In genomic region chr13:32723987-32724386, GRCh38 we compare ENCODE assay signal across 26 cellular contexts.
"Had no signal": no experiment of that assay in that cellular context is flagged by ENCODE, and none has a peak within 500 bp of the region (broad histone marks: within the 10 kb centered on the region; RNA-seq: fewer than 3 reads in every experiment).

No MANE protein-coding gene starts in this region.

- H3K27ac ChIP-seq: coronary artery, epithelial cell of prostate, foreskin keratinocyte, gastroesophageal sphincter, heart left ventricle, hepatocyte, left lung, neutrophil, parathyroid adenoma, right lobe of liver, thoracic aorta, transverse colon, upper lobe of right lung, uterus had no signal

- H3K4me2 ChIP-seq: hepatocyte had no signal

- H3K4me1 ChIP-seq: foreskin keratinocyte, gastroesophageal sphincter, parathyroid adenoma, right lobe of liver, upper lobe of right lung had no signal

- H2AFZ ChIP-seq: hepatocyte, parathyroid adenoma had no signal

- H3K79me2 ChIP-seq: parathyroid adenoma had no signal

- H3K27ac Mint-ChIP-seq: progenitor cell of endocrine pancreas; stimulated activated naive B cell treated with anti-CD40 and anti-IgM and Interleukin-4, amounts not matched to agents 10 μg/mL and 1 μg/mL and 100 μg/mL, for 72 hours had no signal

- H3K9me3 ChIP-seq: gastroesophageal sphincter, heart left ventricle, left lung, neutrophil, right lobe of liver, thoracic aorta, upper lobe of right lung, uterus had no signal

- H3K27me3 Mint-ChIP-seq: naive thymus-derived CD4-positive, alpha-beta T cell; progenitor cell of endocrine pancreas; stimulated activated naive B cell treated with anti-CD40 and anti-IgM and Interleukin-4, amounts not matched to agents 10 μg/mL and 1 μg/mL and 100 μg/mL, for 72 hours; stimulated activated naive CD8-positive, alpha-beta T cell treated with anti-CD3 and anti-CD28 coated beads, Interleukin-15, Interleukin-2, amounts not matched to agents 100 ng/mL and 50 ng/mL, for 24 hours had no signal

- H3K27me3 ChIP-seq: foreskin keratinocyte, gastroesophageal sphincter, heart left ventricle, hepatocyte, left lung, neutrophil, right lobe of liver, transverse colon, upper lobe of right lung, uterus had no signal

- H3K9ac ChIP-seq: parathyroid adenoma had no signal

- H3K9me3 Mint-ChIP-seq: stimulated activated naive B cell treated with anti-CD40 and anti-IgM and Interleukin-4, amounts not matched to agents 10 μg/mL and 1 μg/mL and 100 μg/mL, for 72 hours; stimulated activated naive CD8-positive, alpha-beta T cell treated with anti-CD3 and anti-CD28 coated beads, Interleukin-15, Interleukin-2, amounts not matched to agents 100 ng/mL and 50 ng/mL, for 24 hours had no signal

- ATAC-seq: esophagus mucosa; foreskin keratinocyte; gastroesophageal sphincter; heart left ventricle; left cardiac atrium; left lung; naive thymus-derived CD4-positive, alpha-beta T cell; right lobe of liver; stimulated activated naive B cell treated with anti-CD40 and anti-IgM and Interleukin-4, amounts not matched to agents 10 μg/mL and 1 μg/mL and 100 μg/mL, for 72 hours; upper lobe of right lung had no signal

- H3K36me3 ChIP-seq: neutrophil, right lobe of liver, thoracic aorta, transverse colon, upper lobe of right lung, uterus had no signal

- H3K4me3 ChIP-seq: coronary artery, gastroesophageal sphincter, heart left ventricle, hepatocyte, left lung, right lobe of liver, thoracic aorta, transverse colon, upper lobe of right lung, uterus had no signal

- DNase-seq: foreskin keratinocyte; heart left ventricle; left cardiac atrium; left lung; mesendoderm; midbrain; naive thymus-derived CD4-positive, alpha-beta T cell; right lobe of liver; small intestine; stimulated activated CD4-positive, alpha-beta T cell treated with anti-CD3 and anti-CD28 coated beads, Interleukin-15, amount 100 ng/mL, for 24 hours; stimulated activated CD4-positive, alpha-beta T cell treated with anti-CD3 and anti-CD28 coated beads, Interleukin-2, amount 100 ng/mL, for 48 hours; stimulated activated naive B cell treated with anti-CD40 and anti-IgM and Interleukin-4, amounts not matched to agents 10 μg/mL and 1 μg/mL and 100 μg/mL, for 72 hours; transverse colon; upper lobe of right lung; uterus had no signal

- H3K4me3 Mint-ChIP-seq: naive thymus-derived CD4-positive, alpha-beta T cell; neural crest cell; stimulated activated naive B cell treated with anti-CD40 and anti-IgM and Interleukin-4, amounts not matched to agents 10 μg/mL and 1 μg/mL and 100 μg/mL, for 72 hours; stimulated activated naive CD8-positive, alpha-beta T cell treated with anti-CD3 and anti-CD28 coated beads, Interleukin-15, Interleukin-2, amounts not matched to agents 100 ng/mL and 50 ng/mL, for 24 hours had no signal
